ENCODE assay signal across 1 cellular context in genomic region chr7:55349126-55349525, GRCh38.
TF ChIP-seq lines count a peak whose summit lies in the region.

No MANE protein-coding gene starts in this region.

TF ChIP-seq in endothelial cell of umbilical vein, 7 proteins besides CTCF, POLR2A, EP300 and RAD21:
- no peak for TF ChIP-seq MAX (IDR thresholded peaks at IDR 0.05; ENCODE audit: insufficient read depth, insufficient read length)
- TF ChIP-seq EZH2 (IDR thresholded peaks at IDR 0.05; ENCODE audit: borderline replicate concordance, low read depth, low read length, severe bottlenecking), result no peak
- TF ChIP-seq JUN (IDR thresholded peaks at IDR 0.05; ENCODE audit: borderline replicate concordance, insufficient read depth, insufficient read length, low read depth), result no peak
- no peak for TF ChIP-seq FOS (IDR thresholded peaks at IDR 0.05; ENCODE audit: borderline replicate concordance, insufficient read depth, low read length)
- no peak for TF ChIP-seq MYC (IDR thresholded peaks at IDR 0.05; ENCODE audit: low read depth, low read length)
- no peak for TF ChIP-seq POLR2AphosphoS5 (IDR thresholded peaks at IDR 0.05; ENCODE audit: insufficient read depth, low read depth, low read length)
- no peak for TF ChIP-seq GATA2 (IDR thresholded peaks at IDR 0.05; ENCODE audit: insufficient read depth, insufficient read length, low read depth, low read length)
